13 cellular contexts compared by ENCODE assay signal in genomic region chr1:224457782-224458144, GRCh38. TPM values are rescaled to one million over a fixed set of nuclear protein-coding genes. Genes with fewer than 3 reads are reported as not detected.
DNase-seq lines count a peak whose midpoint lies in the region; ATAC-seq, FAIRE-seq and TF ChIP-seq lines count a peak whose summit lies in the region.
"Had no signal": no experiment of that assay in that cellular context is flagged by ENCODE, and none has a peak within 500 bp of the region (broad histone marks: within the 10 kb centered on the region; RNA-seq: fewer than 3 reads in every experiment).

No MANE protein-coding gene starts in this region.

- H3K27me3 Mint-ChIP-seq in HFFc6 (ENCODE audit: insufficient read depth) (no peaks in the 10 kb centered on the region; the same call in 1 of the 2 replicates), nephron (ENCODE audit: low read depth) (no peaks in the 10 kb centered on the region)
- H3K27me3 Mint-ChIP-seq in T-helper 2 cell treated with Interferon-gamma antibody and Interleukin-4, amounts not matched to agents 5 μg/mL and 100 μg/mL, for 36 hours (ENCODE audit: low read depth) = no peaks in the 10 kb centered on the region
- H3K27me3 Mint-ChIP-seq: activated T-cell treated with anti-CD3 and anti-CD28 coated beads, Interleukin-2, amount 50 U/mL, for 24 hours; IgD-negative memory B cell; T-cell had no signal

- POLR2A ChIA-PET in K562 (lab: Yijun Ruan, JAX) = interaction anchor here (0.7 to 2.3 kb wide), 7 partner anchors 9 to 1054 kb away, joined by 3 to 10 read pairs (median 4); no protein-coding TSS in a partner anchor

- peak; percentile 69 for TF ChIP-seq CTCF in C4-2B (conservative IDR thresholded peaks at IDR 0.05)
- TF ChIP-seq CTCF in HFFc6 (IDR thresholded peaks at IDR 0.05) = peak; percentile 20
- TF ChIP-seq CTCF in K562 (IDR thresholded peaks at IDR 0.05 in 2 of 3, conservative IDR thresholded peaks at IDR 0.05 in 1 of 3; ENCODE audit: insufficient read depth in 2 of 3, low read depth in 1 of 3, low read length in 3 of 3) = no peak
- TF ChIP-seq CTCF in nephron (IDR thresholded peaks at IDR 0.05; ENCODE audit: unreplicated experiment in 3 of 3) = no peak

- in situ Hi-C loops in K562 (cut with MboI) = loop anchor here (10.0 kb wide), 1 partner anchor 343 kb away; the partner anchor contains the start of gene FBXO28

- H3K4me3 Mint-ChIP-seq in HFFc6 (no peak overlapping the region), nephron (no peak overlapping the region)
- H3K4me3 Mint-ChIP-seq in T-helper 2 cell treated with Interferon-gamma antibody and Interleukin-4, amounts not matched to agents 5 μg/mL and 100 μg/mL, for 36 hours = no peak overlapping the region
- H3K4me3 Mint-ChIP-seq: activated T-cell treated with anti-CD3 and anti-CD28 coated beads, Interleukin-2, amount 50 U/mL, for 24 hours had no signal

- H3K4me1 Mint-ChIP-seq in HFFc6 (ENCODE audit: low read depth) (peaks cover 20% of the 10 kb centered on the region), nephron (peaks cover 16% of the 10 kb centered on the region)
- H3K4me1 Mint-ChIP-seq in T-helper 2 cell treated with Interferon-gamma antibody and Interleukin-4, amounts not matched to agents 5 μg/mL and 100 μg/mL, for 36 hours (ENCODE audit: low read depth) = peaks cover 17% of the 10 kb centered on the region

- H3K4me3 ChIP-seq in K562 = no peak overlapping the region

- H3K9ac ChIP-seq in K562 (ENCODE audit: insufficient read depth in 1 of 2, low read depth in 2 of 2, low read length in 2 of 2) = no peak overlapping the region

- H3K79me2 ChIP-seq in K562 (ENCODE audit: control insufficient read depth, insufficient read depth, low read length) = no peaks in the 10 kb centered on the region

- H3K9me3 ChIP-seq in K562 (replicated peaks; ENCODE audit: control insufficient read depth, insufficient read depth, low read depth, low read length) = no peaks in the 10 kb centered on the region

- CTCF ChIA-PET in K562 (lab: Yijun Ruan, JAX; ENCODE audit: low intra/inter-chr PET ratio) = interaction anchor here (0.7 to 2.6 kb wide), 5 partner anchors 8 to 760 kb away, joined by 4 to 19 read pairs (median 5); no protein-coding TSS in a partner anchor

- no peak for FAIRE-seq in K562 (lab: Jason Lieb, UNC)

- 88% methylated on average over 1 of the region's 1 CpG for WGBS in K562 (ENCODE audit: insufficient coverage, low coverage, missing lambda C conversion rate)

- BruUV-seq in K562 (replicated peaks; lab: Mats Ljungman, UMichigan) = no TSS peak

- no peak overlapping the region for H3K4me2 ChIP-seq in K562 (ENCODE audit: insufficient read depth, low read length)

- DNase-seq in HFFc6 = no peak
- DNase-seq in K562 (ENCODE audit: extremely low read depth in 1 of 4, low spot score in 3 of 4) = no peak
- no peak for DNase-seq in activated T-cell treated with anti-CD3 and anti-CD28 coated beads, Interleukin-2, amount 50 U/mL, for 1 hour
- no peak for DNase-seq in NCI-H2107 treated with DMSO at 0.1 percent for 48 hours (lab: John Stamatoyannopoulos, UW; ENCODE audit: unreplicated experiment)
- no peak for DNase-seq in T-helper 2 cell treated with Interferon-gamma antibody and Interleukin-4, amounts not matched to agents 5 μg/mL and 100 μg/mL, for 36 hours (ENCODE audit: low spot score)
- DNase-seq: activated CD4-positive, alpha-beta T cell treated with anti-CD3 and anti-CD28 coated beads for 1 hour; activated T-cell treated with anti-CD3 and anti-CD28 coated beads, Interleukin-2, amount 50 U/mL, for 24 hours; NCI-H510A had no signal

- peaks cover 12 to 23% of the 10 kb centered on the region in 2 experiments for H3K4me1 ChIP-seq in K562 (replicated peaks in 1 of 2; ENCODE audit: control insufficient read depth in 2 of 2, insufficient read depth in 2 of 2, low read length in 2 of 2)

- H3K27ac Mint-ChIP-seq in HFFc6 (peak overlapping the region; percentile 96; the same call in 1 of the 2 replicates), nephron (peak overlapping the region; percentile 85 to 98 (median 93))
- H3K27ac Mint-ChIP-seq in T-helper 2 cell treated with Interferon-gamma antibody and Interleukin-4, amounts not matched to agents 5 μg/mL and 100 μg/mL, for 36 hours = no peak overlapping the region

- H4K20me1 ChIP-seq in K562 (replicated peaks; ENCODE audit: control insufficient read depth, insufficient read depth, low read length) = peaks cover 6% of the 10 kb centered on the region; the same call in 1 of the 2 replicates

- H3K27ac ChIP-seq in C4-2B = no peak overlapping the region
- no peak overlapping the region for H3K27ac ChIP-seq in K562 (ENCODE audit: extremely low read depth, low read depth, low read length)

- H3K36me3 Mint-ChIP-seq in HFFc6 (ENCODE audit: low read depth) = no peaks in the 10 kb centered on the region
- H3K36me3 Mint-ChIP-seq in nephron (ENCODE audit: low read depth) = peaks cover 12% of the 10 kb centered on the region
- H3K36me3 Mint-ChIP-seq in T-helper 2 cell treated with Interferon-gamma antibody and Interleukin-4, amounts not matched to agents 5 μg/mL and 100 μg/mL, for 36 hours (ENCODE audit: low read depth) = peaks cover 1% of the 10 kb centered on the region
- H3K36me3 Mint-ChIP-seq: T-cell had no signal

- H2AFZ ChIP-seq in K562 (ENCODE audit: low read depth, low read length) = no peak overlapping the region

- ATAC-seq in K562 (no peak), HG02763 (IDR thresholded peaks at IDR 0.05; ENCODE audit: unreplicated experiment) (no peak)

- no peaks in the 10 kb centered on the region; a peak in 1 of 5 replicates for H3K27me3 ChIP-seq in K562 (ENCODE audit: control insufficient read depth in 2 of 2, insufficient read depth in 2 of 2, low read length in 2 of 2)

- TF ChIP-seq EP300 in K562 (IDR thresholded peaks at IDR 0.05; ENCODE audit: low read length) = no peak

- intact Hi-C loops in K562 (cut with micrococcal nuclease) = loop anchor here (1.0 to 2.0 kb wide), 4 partner anchors 25 to 341 kb away; partner anchors contain the start of gene NVL

- no peak for TF ChIP-seq POLR2A in K562 (conservative IDR thresholded peaks at IDR 0.05)

- peaks cover 7% of the 10 kb centered on the region; the same call in 2 of the 3 replicates for H3K36me3 ChIP-seq in K562 (ENCODE audit: control insufficient read depth, insufficient read depth, low read length)

- H3K9me3 Mint-ChIP-seq in HFFc6 (no peaks in the 10 kb centered on the region), nephron (no peaks in the 10 kb centered on the region)
- H3K9me3 Mint-ChIP-seq in T-helper 2 cell treated with Interferon-gamma antibody and Interleukin-4, amounts not matched to agents 5 μg/mL and 100 μg/mL, for 36 hours = no peaks in the 10 kb centered on the region
- H3K9me3 Mint-ChIP-seq: activated T-cell treated with anti-CD3 and anti-CD28 coated beads, Interleukin-2, amount 50 U/mL, for 24 hours; IgD-negative memory B cell; T-cell had no signal

- peaks cover 4% of the 10 kb centered on the region for H3K9me1 ChIP-seq in K562 (ENCODE audit: control insufficient read depth, insufficient read depth, low read length)

- no peak for TF ChIP-seq RAD21 in K562 (CRISPR knock-in tag; conservative IDR thresholded peaks at IDR 0.05 in 1 of 2, IDR thresholded peaks at IDR 0.05 in 1 of 2)

TF ChIP-seq in K562, 482 proteins besides CTCF, POLR2A, EP300 and RAD21:
- 0 out of 4 replicates have a peak, but pooled peaks of 1 of the 2 experiments have one; percentile 12 for TF ChIP-seq TEAD1 (CRISPR knock-in tag; IDR thresholded peaks at IDR 0.05)
- 0 out of 2 replicates have a peak, but pooled peaks have one; percentile 29 for TF ChIP-seq ELK3 (CRISPR knock-in tag; IDR thresholded peaks at IDR 0.05)
- TF ChIP-seq SMAD1 (IDR thresholded peaks at IDR 0.05; ENCODE audit: low read depth, low read length, partially characterized antibody) = no peak
- no peak for TF ChIP-seq TAF1 (IDR thresholded peaks at IDR 0.05; ENCODE audit: control insufficient read depth, extremely low read depth, insufficient read depth, low read length, severe bottlenecking)
- TF ChIP-seq ZNF707 (CRISPR knock-in tag; conservative IDR thresholded peaks at IDR 0.05) = 0 out of 2 replicates have a peak, but pooled peaks have one; percentile 13
- no peak for TF ChIP-seq ZNF583 (CRISPR knock-in tag; IDR thresholded peaks at IDR 0.05)
- no peak for TF ChIP-seq ZNF699 (CRISPR knock-in tag; IDR thresholded peaks at IDR 0.05; ENCODE audit: insufficient replicate concordance)

RNA-seq across cellular contexts. Expression of gene WDR26, which starts 23.2 kb away (rescaled TPM):
- total RNA-seq in HFFc6 (2021; fragmentation: NEBNext Ultra II Directional; extraction: Animal tissue kit (Norgen Biotek cat#: 25700)) = 100 to 1,000 TPM in 1 of 6 experiments, 10 to 100 TPM in 5; 85.4 to 105 (median 90.8) TPM
- 190 and 413 TPM in 2 replicates for total RNA-seq in K562 (2011; cell fraction: chromatin; rRNA removed; ENCODE audit: low replicate concordance)
- 79.0 and 101 TPM in 2 replicates for total RNA-seq in K562 (2011; cell fraction: nucleolus; rRNA removed)
- 192 and 302 TPM in 2 replicates for total RNA-seq in K562 (2011; cell fraction: nucleoplasm; rRNA removed)
- total RNA-seq in K562 (2014; rRNA removed) (21.2 and 26.6 TPM in 2 replicates), K562 (2014; rRNA removed; fragmentation: Illumina TruSeq; extraction: Trizol) (39.8 and 41.0 TPM in 2 replicates), K562 (2015; rRNA removed; fragmentation: Illumina TruSeq; extraction: Trizol) (30.4 and 31.2 TPM in 2 replicates), K562 (2021) (54.6 and 66.0 TPM in 2 replicates)
- polyA plus RNA-seq in K562 (2011; rRNA removed) (40.3 and 54.4 TPM in 2 replicates), K562 (2014; fragmentation: Illumina TruSeq; extraction: Trizol) (52.3 and 55.7 TPM in 2 replicates), K562 (2014; fragmentation: Nextera tagmentation; extraction: Ambion mirVana) (10 to 100 TPM; 11.5 to 14.3 TPM), K562 (2014; rRNA removed) (39.7 and 58.2 TPM in 2 replicates)
- polyA plus RNA-seq in K562 (2011; cell fraction: cytosol; rRNA removed) = 10.4 and 16.7 TPM in 2 replicates
- polyA plus RNA-seq in K562 (2011; cell fraction: nucleus; rRNA removed) = 86.9 and 97.7 TPM in 2 replicates
- polyA plus RNA-seq in K562 (2012) = 42.7 and 48.1 TPM in 2 replicates
- 88.0 and 101 TPM in 2 replicates for polyA minus RNA-seq in K562 (2011; rRNA and poly(A)+ RNA removed)
- 50.0 and 56.2 TPM in 2 replicates for polyA minus RNA-seq in K562 (2011; cell fraction: cytosol; rRNA and poly(A)+ RNA removed)
- polyA minus RNA-seq in K562 (2011; cell fraction: nucleus; rRNA and poly(A)+ RNA removed) = 73.2 and 92.6 TPM in 2 replicates

Comparison
In these comparisons a context has a peak if more than half of its experiments do, and no peak if none do; other contexts are left out.
1. CTCF ChIP-seq: peak in C4-2B (single experiment) and HFFc6 (single experiment); none in K562 (0 of 3) and nephron (0 of 3).